In genomic region chr13:51130348-51130747, GRCh38 we compare ENCODE assay signal across 37 cellular contexts. TPM values are rescaled to one million over a fixed set of nuclear protein-coding genes. Genes with fewer than 3 reads are reported as not detected.
"Had no signal": no experiment of that assay in that cellular context is flagged by ENCODE, and none has a peak within 500 bp of the region (broad histone marks: within the 10 kb centered on the region; RNA-seq: fewer than 3 reads in every experiment).

No MANE protein-coding gene starts in this region.

- DNase-seq: activated B cell treated with CpG ODN at 0.5 μM for 24 hours; activated CD4-positive, alpha-beta memory T cell treated with anti-CD3 and anti-CD28 coated beads for 36 hours; activated CD4-positive, alpha-beta T cell treated with anti-CD3 and anti-CD28 coated beads for 4 hours; activated CD4-positive, alpha-beta T cell treated with anti-CD3 and anti-CD28 coated beads, Interleukin-2, amount 10 ng/mL, durations not matched to agents 24 days and 14 days; activated CD4-positive, alpha-beta T cell treated with anti-CD3 and anti-CD28 coated beads, Interleukin-2, amount 50 U/mL, for 1 hour; activated CD4-positive, alpha-beta T cell treated with anti-CD3 and anti-CD28 coated beads, Interleukin-2, amount 50 U/mL, for 4 hours; activated CD4-positive, CD25-positive, alpha-beta regulatory T cell treated with anti-CD3 and anti-CD28 coated beads, Interleukin-2, amount 50 U/mL, for 72 hours; activated CD8-positive, alpha-beta memory T cell treated with anti-CD3 and anti-CD28 coated beads, Interleukin-2, amount 50 U/mL, for 4 hours; activated CD8-positive, alpha-beta T cell treated with anti-CD3 and anti-CD28 coated beads for 36 hours; activated effector memory CD4-positive, alpha-beta T cell treated with Interleukin-2 at 50 U/mL for 16 hours; activated gamma-delta T cell; activated naive CD4-positive, alpha-beta T cell treated with anti-CD3 and anti-CD28 coated beads, Interleukin-2, amount 10 ng/mL, durations not matched to agents 7 days and 5 days; activated naive CD4-positive, alpha-beta T cell treated with Interleukin-2 at 50 U/mL for 16 hours; activated naive CD8-positive, alpha-beta T cell treated with anti-CD3 and anti-CD28 coated beads, Interleukin-2, amount 10 ng/mL, durations not matched to agents 7 days and 5 days; activated naive CD8-positive, alpha-beta T cell treated with anti-CD3 and anti-CD28 coated beads, Interleukin-2, amount 50 U/mL, for 24 hours; activated T-cell treated with anti-CD3 and anti-CD28 coated beads for 4 hours; activated T-cell treated with anti-CD3 and anti-CD28 coated beads, Interleukin-2, amount 50 U/mL, for 1 hour; activated T-cell treated with anti-CD3 and anti-CD28 coated beads, Interleukin-2, amount 50 U/mL, for 4 hours; amygdala; anterior cingulate cortex; caudate nucleus; cerebellar nuclear complex; T-helper 2 cell; T-helper 9 cell had no signal

- H3K4me1 Mint-ChIP-seq: activated naive CD4-positive, alpha-beta T cell treated with anti-CD3 and anti-CD28 coated beads, Interleukin-2, amount 10 ng/mL, durations not matched to agents 7 days and 5 days; activated naive CD4-positive, alpha-beta T cell treated with anti-CD3 and anti-CD28 coated beads, Interleukin-2, amount 50 U/mL, for 24 hours had no signal

- H3K4me3 Mint-ChIP-seq: activated B cell treated with CpG ODN at 0.5 μM for 24 hours; activated CD4-positive, alpha-beta memory T cell treated with anti-CD3 and anti-CD28 coated beads for 36 hours; activated CD4-positive, alpha-beta T cell treated with anti-CD3 and anti-CD28 coated beads, Interleukin-2, amount 10 ng/mL, durations not matched to agents 24 days and 14 days; activated CD8-positive, alpha-beta T cell treated with anti-CD3 and anti-CD28 coated beads for 36 hours; activated naive CD4-positive, alpha-beta T cell treated with anti-CD3 and anti-CD28 coated beads, Interleukin-2, amount 10 ng/mL, durations not matched to agents 7 days and 5 days; activated naive CD4-positive, alpha-beta T cell treated with anti-CD3 and anti-CD28 coated beads, Interleukin-2, amount 50 U/mL, for 24 hours; activated naive CD8-positive, alpha-beta T cell; activated naive CD8-positive, alpha-beta T cell treated with anti-CD3 and anti-CD28 coated beads, Interleukin-2, amount 10 ng/mL, durations not matched to agents 7 days and 5 days; activated naive CD8-positive, alpha-beta T cell treated with anti-CD3 and anti-CD28 coated beads, Interleukin-2, amount 50 U/mL, for 24 hours; activated T-cell treated with anti-CD3 and anti-CD28 coated beads, Interleukin-2, amount 50 U/mL, for 4 hours; brain; central memory CD8-positive, alpha-beta T cell; T-helper 1 cell treated with Interleukin-12 subunit alpha and Interleukin-12 subunit beta and Interleukin-4 antibody, amounts not matched to agents 30 μg/mL and 1 μg/mL, for 36 hours; T-helper 2 cell treated with Interferon-gamma antibody and Interleukin-4, amounts not matched to agents 5 μg/mL and 100 μg/mL, for 36 hours had no signal

- H3K9me3 ChIP-seq: ascending aorta had no signal

- H3K27ac Mint-ChIP-seq: activated B cell treated with CpG ODN at 0.5 μM for 24 hours; activated CD4-positive, alpha-beta memory T cell treated with anti-CD3 and anti-CD28 coated beads for 36 hours; activated CD4-positive, alpha-beta T cell treated with anti-CD3 and anti-CD28 coated beads, Interleukin-2, amount 10 ng/mL, durations not matched to agents 24 days and 14 days; activated CD8-positive, alpha-beta T cell treated with anti-CD3 and anti-CD28 coated beads for 36 hours; activated naive CD4-positive, alpha-beta T cell treated with anti-CD3 and anti-CD28 coated beads, Interleukin-2, amount 10 ng/mL, durations not matched to agents 7 days and 5 days; activated naive CD4-positive, alpha-beta T cell treated with anti-CD3 and anti-CD28 coated beads, Interleukin-2, amount 50 U/mL, for 24 hours; activated naive CD8-positive, alpha-beta T cell; activated naive CD8-positive, alpha-beta T cell treated with anti-CD3 and anti-CD28 coated beads, Interleukin-2, amount 10 ng/mL, durations not matched to agents 7 days and 5 days; activated naive CD8-positive, alpha-beta T cell treated with anti-CD3 and anti-CD28 coated beads, Interleukin-2, amount 50 U/mL, for 24 hours; activated T-helper 2 cell treated with anti-CD3 and anti-CD28 coated beads, Interferon-gamma antibody, Interleukin-2, Interleukin-4, amounts not matched to agents 10 μg/mL and 5 μg/mL and 100 μg/mL, durations not matched to agents 14 hours and 24 hours and 36 hours; brain; T-helper 1 cell treated with Interleukin-12 subunit alpha and Interleukin-12 subunit beta and Interleukin-4 antibody, amounts not matched to agents 30 μg/mL and 1 μg/mL, for 36 hours; T-helper 2 cell treated with Interferon-gamma antibody and Interleukin-4, amounts not matched to agents 5 μg/mL and 100 μg/mL, for 36 hours had no signal

- H3K4me3 ChIP-seq: ascending aorta, cardiac muscle cell had no signal

- H3K27me3 Mint-ChIP-seq: brain had no signal

- H3K9me3 Mint-ChIP-seq: central memory CD8-positive, alpha-beta T cell had no signal

- H3K36me3 Mint-ChIP-seq: activated CD4-positive, alpha-beta memory T cell treated with anti-CD3 and anti-CD28 coated beads for 36 hours; activated naive CD4-positive, alpha-beta T cell treated with anti-CD3 and anti-CD28 coated beads, Interleukin-2, amount 10 ng/mL, durations not matched to agents 7 days and 5 days; activated naive CD4-positive, alpha-beta T cell treated with anti-CD3 and anti-CD28 coated beads, Interleukin-2, amount 50 U/mL, for 24 hours; activated naive CD8-positive, alpha-beta T cell; activated naive CD8-positive, alpha-beta T cell treated with anti-CD3 and anti-CD28 coated beads, Interleukin-2, amount 10 ng/mL, durations not matched to agents 7 days and 5 days; brain had no signal

- H3K36me3 ChIP-seq: ascending aorta, cardiac muscle cell had no signal

- H3K4me1 ChIP-seq: ascending aorta had no signal

- H3K27ac ChIP-seq: ascending aorta, cardiac muscle cell, VCaP had no signal

- H3K27me3 ChIP-seq: ascending aorta, cardiac muscle cell had no signal

- ATAC-seq: activated CD8-positive, alpha-beta T cell treated with anti-CD3 and anti-CD28 coated beads for 36 hours; activated naive CD8-positive, alpha-beta T cell treated with anti-CD3 and anti-CD28 coated beads, Interleukin-2, amount 50 U/mL, for 24 hours; activated T-cell treated with anti-CD3 and anti-CD28 coated beads, Interleukin-2, amount 50 U/mL, for 4 hours had no signal

RNA-seq across cellular contexts. Expression of gene C13orf42, which starts 19.3 kb away (rescaled TPM):
- total RNA-seq: activated B cell treated with CpG ODN at 0.5 μM for 24 hours; activated CD4-positive, alpha-beta memory T cell treated with anti-CD3 and anti-CD28 coated beads for 36 hours; activated CD4-positive, alpha-beta T cell treated with anti-CD3 and anti-CD28 coated beads, Interleukin-2, amount 10 ng/mL, durations not matched to agents 24 days and 14 days; activated CD8-positive, alpha-beta memory T cell treated with anti-CD3 and anti-CD28 coated beads for 36 hours; activated CD8-positive, alpha-beta T cell treated with anti-CD3 and anti-CD28 coated beads for 36 hours; activated naive CD8-positive, alpha-beta T cell treated with anti-CD3 and anti-CD28 coated beads, Interleukin-2, amount 10 ng/mL, durations not matched to agents 7 days and 5 days; activated T-cell treated with anti-CD3 and anti-CD28 coated beads, Interleukin-2, amount 50 U/mL, for 4 hours; activated T-helper 2 cell treated with anti-CD3 and anti-CD28 coated beads, Interferon-gamma antibody, Interleukin-2, Interleukin-4, amounts not matched to agents 10 μg/mL and 5 μg/mL and 100 μg/mL, durations not matched to agents 14 hours and 24 hours and 36 hours; ascending aorta; bronchial epithelial cell; cardiac muscle cell; chondrocyte had no signal
- polyA plus RNA-seq: cardiac muscle cell had no signal
